11 cellular contexts compared by ENCODE assay signal in the genomic region with DNA sequence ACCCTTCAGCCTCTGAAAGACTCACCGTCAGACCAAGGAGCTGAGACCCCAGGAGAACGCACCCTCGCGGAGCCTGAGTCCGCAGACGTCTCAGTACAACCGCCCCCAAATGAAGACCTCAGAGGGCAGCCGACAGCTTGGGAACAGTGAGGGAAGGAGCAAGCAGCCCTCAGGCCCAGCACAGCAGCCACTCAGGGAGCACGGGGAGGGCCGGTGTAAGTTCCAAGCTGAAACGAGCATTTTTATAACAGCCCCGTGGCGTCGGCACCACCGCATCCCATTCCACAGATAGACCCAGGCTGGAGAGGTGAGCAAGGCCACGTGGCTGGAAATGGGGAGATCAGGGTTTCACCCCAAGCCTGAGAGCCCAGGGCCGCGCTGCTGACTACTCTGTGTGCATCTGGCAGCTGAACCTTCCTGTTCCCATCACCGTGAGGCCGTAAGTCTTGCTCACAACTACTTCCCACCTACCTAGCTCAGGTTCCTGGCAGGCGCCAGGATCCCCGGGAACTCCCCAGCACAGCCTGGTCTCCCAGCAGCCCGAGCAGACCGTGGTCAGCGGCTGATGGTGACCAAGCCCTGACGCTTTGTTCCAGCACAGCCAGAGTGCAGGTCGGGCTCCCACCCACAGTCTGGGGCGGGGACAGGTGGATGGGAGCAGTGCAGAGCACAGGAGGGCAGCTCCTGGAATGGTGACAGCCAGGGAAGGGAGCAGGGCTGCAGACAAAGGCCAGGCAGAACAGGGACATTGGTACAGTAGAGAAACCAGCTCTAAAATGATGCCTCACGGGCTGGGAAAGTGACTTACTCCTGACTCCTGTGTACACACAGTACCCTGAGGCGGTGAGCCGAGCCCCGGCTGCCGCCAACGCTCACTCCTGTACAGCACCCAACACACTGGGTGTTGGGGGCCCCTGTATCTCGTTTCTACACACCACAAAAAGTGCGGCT. TPM values are rescaled to one million over a fixed set of nuclear protein-coding genes. Genes with fewer than 3 reads are reported as not detected.
DNase-seq lines count a peak whose midpoint lies in the region; ATAC-seq, FAIRE-seq and TF ChIP-seq lines count a peak whose summit lies in the region.
"Had no signal": no experiment of that assay in that cellular context is flagged by ENCODE, and none has a peak within 500 bp of the region (broad histone marks: within the 10 kb centered on the region; RNA-seq: fewer than 3 reads in every experiment).

No MANE protein-coding gene starts in this region.

- no peak for FAIRE-seq in bronchial epithelial cell (lab: Jason Lieb, UNC)
- FAIRE-seq: D721Med had no signal

- intact Hi-C loops in testis (cut with DNase I; ENCODE audit: low total_unique reads): no loop called here

- H3K4me1 ChIP-seq in DOHH2 (ENCODE audit: control insufficient read depth, low read length) (peaks cover 8% of the 10 kb centered on the region), testis (no peaks in the 10 kb centered on the region)

- H3K27me3 ChIP-seq in DOHH2 (ENCODE audit: control insufficient read depth, low read length) (peaks cover 28% of the 10 kb centered on the region), bronchial epithelial cell (ENCODE audit: control insufficient read depth, insufficient read depth, low read length) (no peaks in the 10 kb centered on the region), testis (no peaks in the 10 kb centered on the region)
- H3K27me3 ChIP-seq: ovary had no signal

- TF ChIP-seq POLR2A in testis (IDR thresholded peaks at IDR 0.05): no peak

- H3K9me3 ChIP-seq in DOHH2 (ENCODE audit: control insufficient read depth, insufficient read depth, low read length) (peaks cover 18% of the 10 kb centered on the region), testis (no peaks in the 10 kb centered on the region)
- H3K9me3 ChIP-seq: ovary had no signal

- no peak overlapping the region for H3K27ac ChIP-seq in DOHH2 (ENCODE audit: low read depth, low read length)
- H3K27ac ChIP-seq in testis: no peak overlapping the region
- H3K27ac ChIP-seq: ovary had no signal

- no peaks in the 10 kb centered on the region for H4K20me1 ChIP-seq in DOHH2 (ENCODE audit: control insufficient read depth, insufficient read depth, low read depth, low read length)

- peaks cover 2 to 11% (median 4%) of the 10 kb centered on the region in 3 donors for H3K4me1 Mint-ChIP-seq in naive B cell

- peak overlapping the region; percentile 28 for H3K4me2 ChIP-seq in DOHH2 (ENCODE audit: low read length)

- no peaks in the 10 kb centered on the region for H3K9me2 ChIP-seq in DOHH2 (replicated peaks; ENCODE audit: control insufficient read depth, low read length)

- peaks cover 13% of the 10 kb centered on the region for H3F3A ChIP-seq in DOHH2 (ENCODE audit: control insufficient read depth, insufficient read depth)

- peaks cover 15 to 38% (median 32%) of the 10 kb centered on the region in 3 donors for H3K27me3 Mint-ChIP-seq in naive B cell

- H3K27ac Mint-ChIP-seq in naive B cell: peak overlapping the region in 3 of 6 donors; percentile 42 to 75 (median 59)

- no peaks in the 10 kb centered on the region for H3K36me3 ChIP-seq in DOHH2 (ENCODE audit: control insufficient read depth, low read length)
- no peaks in the 10 kb centered on the region for H3K36me3 ChIP-seq in bronchial epithelial cell (ENCODE audit: control insufficient read depth, insufficient read depth, low read length)
- H3K36me3 ChIP-seq in testis (ENCODE audit: low read depth, missing control alignments): no peaks in the 10 kb centered on the region
- H3K36me3 ChIP-seq: ovary had no signal

- H3K9me3 Mint-ChIP-seq in naive B cell: peaks cover 0 to 6% (median 0%) of the 10 kb centered on the region in 7 donors

- 24 to 40% methylated on average over 23 to 35 of the region's 36 CpGs for WGBS in testis, 2 donors

- H3K4me3 Mint-ChIP-seq in naive B cell: peak overlapping the region in 6 of 8 donors; percentile 6 to 76 (median 58)

- no peaks in the 10 kb centered on the region for H3K79me2 ChIP-seq in DOHH2 (ENCODE audit: control insufficient read depth, low read length)

- H3K4me3 ChIP-seq in DOHH2 (ENCODE audit: low read length) (0 out of 2 replicates have a peak overlapping the region, but pooled peaks have one; percentile 7), bronchial epithelial cell (ENCODE audit: low read depth, low read length) (no peak overlapping the region), testis (peak overlapping the region in 1 of 2 donors; percentile 29)
- H3K4me3 ChIP-seq: ovary had no signal

- no peaks in the 10 kb centered on the region for H3K36me3 Mint-ChIP-seq in naive B cell

- ATAC-seq in naive B cell (ENCODE audit: low read depth in 2 of 2) (peak; percentile 56 to 63), HG03135 (IDR thresholded peaks at IDR 0.05; ENCODE audit: unreplicated experiment) (no peak)

- peak; percentile 59 for DNase-seq in HuH-7.5 (ENCODE audit: low spot score)
- DNase-seq in bronchial epithelial cell (ENCODE audit: low read depth): peak; percentile 40
- DNase-seq in naive B cell: no peak
- no peak for DNase-seq in Kasumi-1 (lab: John Stamatoyannopoulos, UW)
- no peak for DNase-seq in testis
- no peak for DNase-seq in cortex of kidney (lab: John Stamatoyannopoulos, UW)
- DNase-seq: NCI-H2171 treated with DMSO at 0.1 percent for 48 hours, ovary had no signal

- TF ChIP-seq CTCF in DOHH2 (IDR thresholded peaks at IDR 0.05; ENCODE audit: low read depth, low read length, poor library complexity, severe bottlenecking): no peak
- no peak for TF ChIP-seq CTCF in bronchial epithelial cell (IDR thresholded peaks at IDR 0.05; ENCODE audit: insufficient read depth, low read length, severe bottlenecking)
- TF ChIP-seq CTCF in testis (IDR thresholded peaks at IDR 0.05): no peak

RNA-seq across cellular contexts. Expression of a gene that starts 6.1 kb away (rescaled TPM):
- total RNA-seq in bronchial epithelial cell: 13.7 and 17.6 TPM in 2 replicates
- 1 to 10 TPM; 1.8 to 8.6 (median 3.3) TPM for polyA plus RNA-seq in naive B cell (ENCODE audit: low read depth in 6 of 6)
- 10 to 100 TPM; 42.8 to 47.1 TPM for total RNA-seq in testis
- polyA plus RNA-seq in testis (ENCODE audit: insufficient read depth, low read depth, low replicate concordance): 20.2 TPM

RNA-seq across cellular contexts. Expression of a gene that starts 50.4 kb away (rescaled TPM):
- total RNA-seq in bronchial epithelial cell (73.7 and 79.6 TPM in 2 replicates), testis (100 to 1,000 TPM; 218 to 219 TPM)
- polyA plus RNA-seq in naive B cell (ENCODE audit: low read depth in 6 of 6) (10 to 100 TPM; 35.3 to 49.3 (median 40.9) TPM), testis (ENCODE audit: insufficient read depth, low read depth, low replicate concordance) (73.3 TPM)

Comparison
In these comparisons a context has a peak if more than half of its experiments do, and no peak if none do; other contexts are left out.
1. DNase-seq: peak in HuH-7.5 (single experiment) and bronchial epithelial cell (single experiment); none in naive B cell (single experiment), Kasumi-1 (0 of 2), testis (single experiment) and cortex of kidney (single experiment).